In the genomic region with DNA sequence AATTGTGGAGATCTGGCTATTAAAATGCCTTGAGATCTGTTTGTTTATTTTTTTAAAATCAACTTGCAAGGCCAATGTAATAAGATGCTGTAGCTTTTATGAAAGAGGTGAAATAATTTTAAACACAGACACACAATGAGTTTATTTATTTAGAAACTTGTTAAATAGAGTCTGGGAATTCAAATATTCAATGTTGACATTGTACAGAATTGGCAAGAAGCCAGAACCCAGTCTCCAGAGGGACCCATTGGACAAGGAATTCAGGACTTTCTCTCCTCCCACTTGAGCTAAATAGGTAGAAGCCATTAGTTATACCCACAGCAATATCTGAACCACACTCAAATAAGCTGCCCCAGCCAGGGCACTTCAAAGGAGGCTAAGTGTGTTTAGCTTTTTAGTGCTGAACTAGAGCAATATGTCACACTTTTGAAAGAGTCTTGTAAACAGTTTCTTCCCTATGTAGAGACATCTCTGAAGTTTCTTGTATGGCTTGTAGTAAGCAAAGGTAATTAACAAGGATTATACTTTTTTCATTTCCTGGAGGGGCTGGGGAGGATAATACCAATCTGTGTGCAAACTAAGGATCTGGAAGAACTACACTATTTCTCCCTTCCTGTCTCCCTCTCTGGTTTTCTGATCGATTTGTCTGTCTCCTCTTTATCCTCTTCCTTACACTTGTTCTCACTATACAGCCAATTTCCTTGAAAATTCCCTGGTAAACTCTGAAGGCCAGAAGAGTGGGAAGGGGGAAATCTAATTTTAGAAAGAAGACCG, we compare ENCODE assay signal across 11 cellular contexts. TPM values are rescaled to one million over a fixed set of nuclear protein-coding genes. Genes with fewer than 3 reads are reported as not detected.
A peak's percentile ranks its signal among the peaks of the same experiment; 100 is the strongest.
DNase-seq lines count a peak whose midpoint lies in the region; ATAC-seq and TF ChIP-seq lines count a peak whose summit lies in the region.
"Had no signal": no experiment of that assay in that cellular context is flagged by ENCODE, and none has a peak within 500 bp of the region (broad histone marks: within the 10 kb centered on the region; RNA-seq: fewer than 3 reads in every experiment).

No MANE protein-coding gene starts in this region.

- no peak overlapping the region for H3K14ac ChIP-seq in trophoblast cell (ENCODE audit: low read length)

- no peak overlapping the region for H4K8ac ChIP-seq in trophoblast cell (ENCODE audit: low read depth, low read length)

- no peak for ATAC-seq in HG03432 (IDR thresholded peaks at IDR 0.05; ENCODE audit: unreplicated experiment)

- peaks cover 9% of the 10 kb centered on the region for H3K4me1 ChIP-seq in HEK293 (ENCODE audit: control insufficient read depth, insufficient read depth, low read length)
- H3K4me1 ChIP-seq in ascending aorta, result peaks cover 0 to 14% of the 10 kb centered on the region in 2 donors
- peaks cover 9 to 12% of the 10 kb centered on the region in 2 experiments for H3K4me1 ChIP-seq in trophoblast cell (ENCODE audit: control insufficient read depth in 1 of 2, insufficient read depth in 2 of 2, low read length in 2 of 2)

- DNase-seq in NCI-H1436 (lab: John Stamatoyannopoulos, UW) (peak; percentile 65), ascending aorta (ENCODE audit: low spot score in 2 of 2) (no peak), trophoblast cell (no peak), HuH-7.5 (ENCODE audit: low spot score) (no peak), SKM-1 (lab: John Stamatoyannopoulos, UW; ENCODE audit: unreplicated experiment) (no peak)
- DNase-seq in stimulated activated naive CD4-positive, alpha-beta T cell treated with Interleukin-2 at 50 U/mL for 16 hours (lab: John Stamatoyannopoulos, UW), result no peak
- DNase-seq: activated T-cell treated with anti-CD3 and anti-CD28 coated beads, Interleukin-2, amount 50 U/mL, for 24 hours; central memory CD4-positive, alpha-beta T cell had no signal

- H3K27me3 ChIP-seq in ascending aorta (no peaks in the 10 kb centered on the region), trophoblast cell (ENCODE audit: insufficient read depth, low read length) (peaks cover 10% of the 10 kb centered on the region)

- no peak overlapping the region for H3K18ac ChIP-seq in trophoblast cell (ENCODE audit: low read length)

- peak overlapping the region; percentile 87 for H3K27ac ChIP-seq in HEK293 (ENCODE audit: extremely low read depth, low read depth, low read length)
- peak overlapping the region; percentile 96 to 97 for H3K27ac ChIP-seq in ascending aorta
- H3K27ac ChIP-seq in trophoblast cell (ENCODE audit: low read depth, low read length), result peak overlapping the region; percentile 37

- no peak overlapping the region for H3K4ac ChIP-seq in trophoblast cell (ENCODE audit: low read depth, low read length)

- peaks cover 23% of the 10 kb centered on the region for H3K79me1 ChIP-seq in trophoblast cell (ENCODE audit: low read length)

- CTCF ChIA-PET in HEK293 (lab: Yijun Ruan, JAX), result interaction anchor here (0.6 to 1.0 kb wide), 2 partner anchors 525 to 610 kb away, joined by 3 read pairs; no protein-coding TSS in a partner anchor

- H3K79me2 ChIP-seq in trophoblast cell (ENCODE audit: control insufficient read depth, insufficient read depth, low read length, poor library complexity), result peaks cover 8% of the 10 kb centered on the region

- H3K36me3 ChIP-seq in HEK293 (ENCODE audit: control insufficient read depth in 2 of 2, insufficient read depth in 1 of 2, low read length in 2 of 2) (no peaks in the 10 kb centered on the region), ascending aorta (no peaks in the 10 kb centered on the region), trophoblast cell (ENCODE audit: control insufficient read depth in 1 of 2, insufficient read depth in 2 of 2, low read length in 2 of 2) (no peaks in the 10 kb centered on the region)

- intact Hi-C loops in ascending aorta (cut with DNase I), result loop anchor here (5.0 kb wide), 2 partner anchors 80 to 700 kb away; a partner anchor contains a TSS

- no peak overlapping the region for H2AK5ac ChIP-seq in trophoblast cell (ENCODE audit: low read length)

- no peak overlapping the region for H2AFZ ChIP-seq in trophoblast cell (ENCODE audit: insufficient read depth, low read length, poor library complexity)

- H4K12ac ChIP-seq in trophoblast cell (ENCODE audit: low read depth, low read length), result no peak overlapping the region

- H2BK12ac ChIP-seq in trophoblast cell (ENCODE audit: low read length), result no peak overlapping the region

- no peak for TF ChIP-seq CTCF in HEK293 (tag by site-specific recombination; IDR thresholded peaks at IDR 0.05)
- no peak for TF ChIP-seq CTCF in ascending aorta (IDR thresholded peaks at IDR 0.05)

- no peak overlapping the region for H2BK120ac ChIP-seq in trophoblast cell (ENCODE audit: insufficient read depth, low read length, poor library complexity)

- no CpG with 5 or more reads among the region's 2 CpGs for WGBS in trophoblast cell (ENCODE audit: extremely low coverage, insufficient coverage, insufficient read length)

- no peak overlapping the region for H3K9ac ChIP-seq in trophoblast cell (ENCODE audit: low read length)

- H3K4me3 ChIP-seq in HEK293 (ENCODE audit: low read depth, low read length) (peak overlapping the region; percentile 28), ascending aorta (peak overlapping the region; percentile 36 to 76), trophoblast cell (ENCODE audit: low read depth, low read length) (no peak overlapping the region)

- H3K9me3 ChIP-seq in HEK293 (ENCODE audit: control insufficient read depth, insufficient read depth, low read depth, low read length), result no peaks in the 10 kb centered on the region
- no peaks in the 10 kb centered on the region for H3K9me3 ChIP-seq in ascending aorta
- H3K9me3 ChIP-seq in trophoblast cell (ENCODE audit: insufficient read depth, low read depth, low read length), result no peaks in the 10 kb centered on the region

- no peak overlapping the region for H4K91ac ChIP-seq in trophoblast cell (ENCODE audit: low read depth, low read length)

- no peak overlapping the region for H2BK5ac ChIP-seq in trophoblast cell (ENCODE audit: low read depth, low read length, poor library complexity)

- POLR2A ChIA-PET in HEK293 (lab: Yijun Ruan, JAX), result no interaction called here

- H3K4me2 ChIP-seq in trophoblast cell (ENCODE audit: low read length), result peak overlapping the region; percentile 34

- no peak overlapping the region for H3K23ac ChIP-seq in trophoblast cell (ENCODE audit: low read length)

TF ChIP-seq in HEK293, 187 proteins besides CTCF, POLR2A, EP300 and RAD21 (continues in another document):
- TF ChIP-seq KLF10 (tag by site-specific recombination; IDR thresholded peaks at IDR 0.05) (peak; percentile 90), ZNF302 (tag by site-specific recombination; IDR thresholded peaks at IDR 0.05; ENCODE audit: low read depth) (no peak), EGR2 (tag by site-specific recombination; IDR thresholded peaks at IDR 0.05; ENCODE audit: low read depth) (0 out of 2 replicates have a peak, but pooled peaks have one; percentile 5), ZNF335 (tag by site-specific recombination; conservative IDR thresholded peaks at IDR 0.05) (peak; percentile 37), ZNF843 (tag by site-specific recombination; IDR thresholded peaks at IDR 0.05) (peak; percentile 77), ZNF677 (tag by site-specific recombination; IDR thresholded peaks at IDR 0.05) (peak; percentile 54; the same call in 1 of the 2 replicates), OSR2 (tag by site-specific recombination; IDR thresholded peaks at IDR 0.05) (peak; percentile 76), FEZF1 (tag by site-specific recombination; IDR thresholded peaks at IDR 0.05) (peak; percentile 80), TCF7L2 (IDR thresholded peaks at IDR 0.05; ENCODE audit: borderline replicate concordance, low read depth, low read length) (peak; percentile 93), SCRT2 (tag by site-specific recombination; IDR thresholded peaks at IDR 0.05) (no peak), ZNF510 (tag by site-specific recombination; IDR thresholded peaks at IDR 0.05; ENCODE audit: insufficient replicate concordance) (peak; percentile 45), ZNF140 (tag by site-specific recombination; IDR thresholded peaks at IDR 0.05) (no peak), ZNF610 (tag by site-specific recombination; IDR thresholded peaks at IDR 0.05; ENCODE audit: borderline replicate concordance) (peak; percentile 13; the same call in 1 of the 2 replicates)
- TF ChIP-seq, protein P1, sequence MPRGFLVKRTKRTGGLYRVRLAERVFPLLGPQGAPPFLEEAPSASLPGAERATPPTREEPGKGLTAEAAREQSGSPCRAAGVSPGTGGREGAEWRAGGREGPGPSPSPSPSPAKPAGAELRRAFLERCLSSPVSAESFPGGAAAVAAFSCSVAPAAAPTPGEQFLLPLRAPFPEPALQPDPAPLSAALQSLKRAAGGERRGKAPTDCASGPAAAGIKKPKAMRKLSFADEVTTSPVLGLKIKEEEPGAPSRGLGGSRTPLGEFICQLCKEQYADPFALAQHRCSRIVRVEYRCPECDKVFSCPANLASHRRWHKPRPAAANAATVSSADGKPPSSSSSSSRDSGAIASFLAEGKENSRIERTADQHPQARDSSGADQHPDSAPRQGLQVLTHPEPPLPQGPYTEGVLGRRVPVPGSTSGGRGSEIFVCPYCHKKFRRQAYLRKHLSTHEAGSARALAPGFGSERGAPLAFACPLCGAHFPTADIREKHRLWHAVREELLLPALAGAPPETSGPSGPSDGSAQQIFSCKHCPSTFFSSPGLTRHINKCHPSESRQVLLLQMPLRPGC (tag by site-specific recombination; IDR thresholded peaks at IDR 0.05), result peak; percentile 83
- TF ChIP-seq, protein P2, sequence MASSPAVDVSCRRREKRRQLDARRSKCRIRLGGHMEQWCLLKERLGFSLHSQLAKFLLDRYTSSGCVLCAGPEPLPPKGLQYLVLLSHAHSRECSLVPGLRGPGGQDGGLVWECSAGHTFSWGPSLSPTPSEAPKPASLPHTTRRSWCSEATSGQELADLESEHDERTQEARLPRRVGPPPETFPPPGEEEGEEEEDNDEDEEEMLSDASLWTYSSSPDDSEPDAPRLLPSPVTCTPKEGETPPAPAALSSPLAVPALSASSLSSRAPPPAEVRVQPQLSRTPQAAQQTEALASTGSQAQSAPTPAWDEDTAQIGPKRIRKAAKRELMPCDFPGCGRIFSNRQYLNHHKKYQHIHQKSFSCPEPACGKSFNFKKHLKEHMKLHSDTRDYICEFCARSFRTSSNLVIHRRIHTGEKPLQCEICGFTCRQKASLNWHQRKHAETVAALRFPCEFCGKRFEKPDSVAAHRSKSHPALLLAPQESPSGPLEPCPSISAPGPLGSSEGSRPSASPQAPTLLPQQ (tag by site-specific recombination; IDR thresholded peaks at IDR 0.05), result peak; percentile 21; the same call in 1 of the 2 replicates

RNA-seq across cellular contexts. Expression of a gene that starts 6.0 kb away (rescaled TPM):
- 38.6 TPM for total RNA-seq in ascending aorta
- polyA plus RNA-seq in trophoblast cell (2013), result 8.6 and 8.7 TPM in 2 replicates
- total RNA-seq: T-helper 2 cell treated with Interferon-gamma antibody and Interleukin-4, amounts not matched to agents 100 ng/mL and 5 ng/mL, for 36 hours had no signal

Comparison
In these comparisons a context has a peak if more than half of its experiments do, and no peak if none do; other contexts are left out.
1. H3K27ac ChIP-seq: peak in every context shown above with its lines; median percentile 96 in ascending aorta; 87 in HEK293; 37 in trophoblast cell.